ENCODE assay signal across 1 cellular context in the genomic region with DNA sequence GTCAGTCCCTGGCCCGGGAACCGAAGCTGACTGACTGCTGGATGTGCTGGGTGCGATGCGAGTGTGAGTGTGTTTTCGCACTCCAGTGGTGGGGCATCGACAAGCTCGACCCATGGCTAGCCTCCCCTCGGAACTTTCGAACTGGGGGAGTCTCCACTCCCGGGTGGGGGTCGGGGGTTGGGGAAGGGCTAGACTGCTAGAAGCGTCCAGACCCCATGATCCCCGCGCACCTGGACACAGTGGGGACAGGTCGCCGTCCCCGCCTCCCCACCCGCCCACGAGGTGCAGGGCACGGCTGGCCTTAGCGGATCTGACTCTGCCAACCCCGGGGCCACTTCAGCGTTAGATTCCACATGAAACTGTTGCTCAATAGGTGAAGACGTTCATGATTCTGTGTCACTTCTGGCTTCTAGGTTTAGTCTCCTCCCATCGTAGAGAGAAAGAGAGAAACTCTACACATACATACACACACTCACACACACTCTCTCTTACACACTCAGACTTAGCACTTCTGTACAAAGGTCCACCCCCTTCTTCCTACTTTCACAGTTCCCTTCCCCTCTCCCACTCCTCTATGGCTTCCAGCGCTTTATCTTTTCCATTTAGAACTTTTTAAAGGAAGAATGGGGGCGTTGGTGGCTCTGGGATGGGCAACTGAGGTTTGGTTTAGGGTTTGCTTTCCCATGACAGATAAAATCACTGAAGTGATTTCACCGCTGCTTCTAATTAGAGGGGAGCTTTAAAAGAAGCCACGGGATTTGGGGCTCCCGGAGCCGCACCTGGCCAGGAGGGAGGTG.
TF ChIP-seq lines count a peak whose summit lies in the region.

No MANE protein-coding gene starts in this region.

TF ChIP-seq in SK-N-SH treated with all-trans-retinoic acid at 6 μM for 48 hours, 23 proteins besides CTCF, POLR2A, EP300 and RAD21 (continued from another document):
- TF ChIP-seq TCF4 (CRISPR knock-in tag; IDR thresholded peaks at IDR 0.05; ENCODE audit: borderline replicate concordance), result no peak
- TF ChIP-seq CSDC2 (CRISPR knock-in tag; IDR thresholded peaks at IDR 0.05), result no peak
- no peak for TF ChIP-seq ZFP30 (CRISPR knock-in tag; IDR thresholded peaks at IDR 0.05)
